In the genomic region with DNA sequence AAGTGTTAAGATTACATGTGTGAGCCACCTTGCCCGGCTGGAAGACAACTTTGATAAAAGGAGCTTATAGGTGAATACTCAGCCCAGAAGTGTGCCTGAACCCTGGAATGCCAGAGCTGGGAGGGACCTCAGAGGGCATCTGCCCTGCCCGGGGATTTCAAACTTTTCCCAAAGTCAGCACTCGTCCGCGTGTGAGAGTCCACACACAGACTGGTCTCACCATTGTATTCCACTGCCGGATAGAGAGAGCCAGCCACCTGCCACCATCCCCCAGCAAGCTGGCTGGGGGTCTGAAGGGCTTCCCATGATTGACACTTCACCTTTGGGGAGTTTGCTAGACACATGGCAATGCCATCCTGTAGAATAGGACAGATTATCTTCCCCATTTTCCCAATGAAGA, we compare ENCODE assay signal across 28 cellular contexts. TPM values are rescaled to one million over a fixed set of nuclear protein-coding genes. Genes with fewer than 3 reads are reported as not detected.
"Had no signal": no experiment of that assay in that cellular context is flagged by ENCODE, and none has a peak within 500 bp of the region (broad histone marks: within the 10 kb centered on the region; RNA-seq: fewer than 3 reads in every experiment).

No MANE protein-coding gene starts in this region.

- H3K36me3 ChIP-seq: pancreas, right lobe of liver, spleen, suprapubic skin, tibial artery, transverse colon, upper lobe of right lung, uterus had no signal

- H3K4me3 ChIP-seq: pancreas, psoas muscle, right lobe of liver, skin epidermis, smooth muscle cell, spleen, suprapubic skin, testis, tibial artery, transverse colon, upper lobe of right lung, uterus had no signal

- H3K27ac ChIP-seq: pancreas, psoas muscle, right lobe of liver, skin epidermis, spleen, suprapubic skin, testis, tibial artery, transverse colon, upper lobe of right lung, uterus had no signal

- ATAC-seq: naive thymus-derived CD8-positive, alpha-beta T cell; natural killer cell treated with Interleukin-12 subunit alpha and Interleukin-12 subunit beta and Interleukin-15 and Interleukin-18, amount 100 ng/mL, for 72 hours; psoas muscle; stimulated activated memory B cell treated with anti-CD40 and anti-IgM and Interleukin-4, amounts not matched to agents 10 μg/mL and 1 μg/mL and 100 μg/mL, for 72 hours; stimulated activated naive CD8-positive, alpha-beta T cell treated with anti-CD3 and anti-CD28 coated beads, Interleukin-15, amount 100 ng/mL, for 72 hours; stimulated activated naive CD8-positive, alpha-beta T cell treated with anti-CD3 and anti-CD28 coated beads, Interleukin-15, Interleukin-2, amounts not matched to agents 100 U/mL and 50 U/mL, for 24 hours; upper lobe of right lung had no signal

- H3K9me3 ChIP-seq: pancreas, psoas muscle, right lobe of liver, spleen, suprapubic skin, testis, tibial artery, transverse colon, upper lobe of right lung, uterus had no signal

- DNase-seq: naive B cell; naive thymus-derived CD8-positive, alpha-beta T cell; occipital lobe; right lobe of liver; spleen; stimulated activated CD4-positive, alpha-beta T cell treated with anti-CD3 and anti-CD28 coated beads, Interleukin-12 subunit alpha, Interleukin-12 subunit beta, amount 100 ng/mL, for 4 hours; stimulated activated CD4-positive, alpha-beta T cell treated with anti-CD3 and anti-CD28 coated beads, Interleukin-1b, Interleukin-23, amount 100 ng/mL, for 48 hours; stimulated activated CD4-positive, alpha-beta T cell treated with anti-CD3 and anti-CD28 coated beads, Interleukin-4, amount 100 ng/mL, for 1 hour; stimulated activated CD4-positive, alpha-beta T cell treated with anti-CD3 and anti-CD28 coated beads, Interleukin-4, amount 100 ng/mL, for 4 hours; stimulated activated CD8-positive, alpha-beta memory T cell treated with anti-CD3 and anti-CD28 coated beads, Interleukin-4, amount 100 ng/mL, for 48 hours; stimulated activated naive CD4-positive, alpha-beta T cell; stimulated activated naive CD8-positive, alpha-beta T cell treated with anti-CD3 and anti-CD28 coated beads, Interleukin-15, amount 100 ng/mL, for 72 hours; stimulated activated naive CD8-positive, alpha-beta T cell treated with anti-CD3 and anti-CD28 coated beads, Interleukin-15, Interleukin-2, amounts not matched to agents 100 U/mL and 50 U/mL, for 24 hours; substantia nigra; testis; tibial artery; transverse colon; upper lobe of right lung; uterus had no signal

- H3K4me1 ChIP-seq: pancreas, psoas muscle, right lobe of liver, spleen, suprapubic skin, transverse colon, upper lobe of right lung had no signal

- H3K27me3 ChIP-seq: pancreas, right lobe of liver, suprapubic skin, testis, tibial artery, transverse colon, upper lobe of right lung, uterus had no signal

- H3K4me2 ChIP-seq: smooth muscle cell had no signal

RNA-seq across cellular contexts. Expression of a gene that starts 49.2 kb away (rescaled TPM):
- total RNA-seq: neural crest cell, progenitor cell of endocrine pancreas had no signal
